Comparison of ENCODE assay signal across 8 cellular contexts in genomic region chr16:29804455-29805231, GRCh38. TPM values are rescaled to one million over a fixed set of nuclear protein-coding genes. Genes with fewer than 3 reads are reported as not detected.
A peak's percentile ranks its signal among the peaks of the same experiment; 100 is the strongest.
DNase-seq lines count a peak whose midpoint lies in the region; ATAC-seq and TF ChIP-seq lines count a peak whose summit lies in the region.

No MANE protein-coding gene starts in this region.

- H3K27me3 ChIP-seq in BE2C = no peaks in the 10 kb centered on the region

- H3K36me3 ChIP-seq in BE2C (peaks cover 49% of the 10 kb centered on the region), mucosa of descending colon (ENCODE audit: low read depth) (peaks cover 7% of the 10 kb centered on the region)

- peaks cover 47% of the 10 kb centered on the region for H3K4me1 Mint-ChIP-seq in dendritic cell treated with granulocyte-macrophage colony-stimulating factor and Interleukin-4, amounts not matched to agents 40 ng/mL and 50 ng/mL, for 4 days (ENCODE audit: low read depth)

- peaks cover 75% of the 10 kb centered on the region for H3K36me3 Mint-ChIP-seq in dendritic cell treated with granulocyte-macrophage colony-stimulating factor and Interleukin-4, amounts not matched to agents 40 ng/mL and 50 ng/mL, for 4 days (ENCODE audit: low read depth)

- H3K4me1 ChIP-seq in BE2C = peaks cover 3% of the 10 kb centered on the region; the same call in 1 of the 2 replicates
- peaks cover 24% of the 10 kb centered on the region for H3K4me1 ChIP-seq in mucosa of descending colon (ENCODE audit: low read depth)

- H3K4me3 ChIP-seq in BE2C (ENCODE audit: low read depth, low read length) (peak overlapping the region; percentile 73), mucosa of descending colon (peak overlapping the region; percentile 65)

- H3K9me3 ChIP-seq in BE2C (no peaks in the 10 kb centered on the region), mucosa of descending colon (no peaks in the 10 kb centered on the region)

- intact Hi-C loops in dendritic cell treated with granulocyte-macrophage colony-stimulating factor and Interleukin-4, amounts not matched to agents 40 ng/mL and 50 ng/mL, for 4 days (cut with micrococcal nuclease) = loop anchor here (1.0 to 5.0 kb wide), 3 partner anchors 12 to 193 kb away; partner anchors contain the start of genes HIRIP3, INO80E, KIF22 and PAGR1
- intact Hi-C loops in mucosa of descending colon (cut with DNase I, micrococcal nuclease) = no loop called here

- ATAC-seq in GM21717 (IDR thresholded peaks at IDR 0.05; ENCODE audit: unreplicated experiment) (peak; percentile 0), mucosa of descending colon (no peak), GM19452 (IDR thresholded peaks at IDR 0.05; ENCODE audit: unreplicated experiment) (no peak), HG02678 (IDR thresholded peaks at IDR 0.05; ENCODE audit: unreplicated experiment) (no peak), HG02852 (IDR thresholded peaks at IDR 0.05; ENCODE audit: unreplicated experiment) (no peak)

- TF ChIP-seq CTCF in BE2C (IDR thresholded peaks at IDR 0.05; ENCODE audit: low read depth, low read length) = no peak
- TF ChIP-seq CTCF in mucosa of descending colon (IDR thresholded peaks at IDR 0.05) = no peak

- H3K27me3 Mint-ChIP-seq in dendritic cell treated with granulocyte-macrophage colony-stimulating factor and Interleukin-4, amounts not matched to agents 40 ng/mL and 50 ng/mL, for 4 days = no peaks in the 10 kb centered on the region

- peak overlapping the region; percentile 98 for H3K27ac Mint-ChIP-seq in dendritic cell treated with granulocyte-macrophage colony-stimulating factor and Interleukin-4, amounts not matched to agents 40 ng/mL and 50 ng/mL, for 4 days

- DNase-seq in BE2C = peak; percentile 49
- peak; percentile 78 for DNase-seq in OCI-M1 (lab: John Stamatoyannopoulos, UW)
- peak in 2 of 3 donors; percentile 59 to 69 for DNase-seq in mucosa of descending colon

- no peaks in the 10 kb centered on the region for H3K9me3 Mint-ChIP-seq in dendritic cell treated with granulocyte-macrophage colony-stimulating factor and Interleukin-4, amounts not matched to agents 40 ng/mL and 50 ng/mL, for 4 days

- H3K4me3 Mint-ChIP-seq in dendritic cell treated with granulocyte-macrophage colony-stimulating factor and Interleukin-4, amounts not matched to agents 40 ng/mL and 50 ng/mL, for 4 days = peak overlapping the region; percentile 99

RNA-seq across cellular contexts. Expression of gene MAZ, which starts 1.7 kb away (rescaled TPM):
- 1,186 TPM for polyA plus RNA-seq in BE2C (2012; ENCODE audit: insufficient read depth, insufficient read length, low read depth)
- 100 to 1,000 TPM; 224 to 415 (median 225) TPM for total RNA-seq in mucosa of descending colon

RNA-seq across cellular contexts. Expression of gene PRRT2, which starts 7.3 kb away (rescaled TPM):
- 132 TPM for polyA plus RNA-seq in BE2C (2012; ENCODE audit: insufficient read depth, insufficient read length, low read depth)
- total RNA-seq in mucosa of descending colon = 10 to 100 TPM in 1 of 3 donors, under 1 TPM in 2; 0.81 to 15.2 (median 0.94) TPM

RNA-seq across cellular contexts. Expression of gene PAGR1, which starts 11.3 kb away (rescaled TPM):
- polyA plus RNA-seq in BE2C (2012; ENCODE audit: insufficient read depth, insufficient read length, low read depth) = 153 TPM
- 10 to 100 TPM; 15.6 to 25.1 (median 20.5) TPM for total RNA-seq in mucosa of descending colon

RNA-seq across cellular contexts. Expression of gene KIF22, which starts 14.1 kb away (rescaled TPM):
- polyA plus RNA-seq in BE2C (2012; ENCODE audit: insufficient read depth, insufficient read length, low read depth) = 143 TPM
- 10 to 100 TPM; 24.7 to 56.2 (median 53.0) TPM for total RNA-seq in mucosa of descending colon

RNA-seq across cellular contexts. Expression of gene MVP, which starts 15.6 kb away (rescaled TPM):
- polyA plus RNA-seq in BE2C (2012; ENCODE audit: insufficient read depth, insufficient read length, low read depth) = 17.2 TPM
- total RNA-seq in mucosa of descending colon = 100 to 1,000 TPM; 307 to 552 (median 529) TPM
